9 cellular contexts compared by ENCODE assay signal in the genomic region with DNA sequence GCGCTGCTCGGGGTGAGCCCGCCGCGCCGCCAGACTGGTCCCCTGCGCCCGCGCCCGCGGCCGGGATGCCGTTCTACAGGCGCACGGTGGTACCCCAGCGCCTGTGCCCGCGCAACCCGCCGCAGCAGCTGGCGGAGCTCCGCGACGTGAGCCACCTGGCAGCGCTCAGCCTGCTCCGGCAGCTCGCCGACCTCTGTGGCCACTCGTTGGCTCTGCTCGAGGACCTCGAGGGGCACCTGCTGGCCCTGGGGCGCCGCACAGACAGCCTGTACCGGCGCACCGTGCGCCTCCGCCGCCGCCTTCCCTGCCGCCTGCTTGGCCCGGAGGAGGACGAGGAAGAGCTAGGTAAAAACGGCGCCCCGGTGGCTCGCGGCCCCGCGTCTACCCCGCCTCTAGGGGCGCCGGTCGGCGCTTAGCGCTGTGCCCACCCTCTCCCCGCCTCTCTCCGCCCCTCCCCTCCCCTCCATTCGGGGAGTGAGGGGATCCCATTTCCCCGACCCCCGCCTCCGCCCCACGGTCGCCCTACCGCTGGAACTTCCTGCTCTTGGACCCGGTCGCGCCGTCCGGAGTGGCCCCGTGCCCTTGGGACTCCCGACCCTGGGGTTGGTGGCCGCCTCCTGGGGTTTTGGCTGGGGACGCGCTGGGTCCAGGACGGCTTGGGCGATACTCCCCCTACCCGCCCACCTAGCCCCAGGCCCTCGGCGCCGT. TPM values are rescaled to one million over a fixed set of nuclear protein-coding genes. Genes with fewer than 3 reads are reported as not detected.
DNase-seq lines count a peak whose midpoint lies in the region; ATAC-seq and TF ChIP-seq lines count a peak whose summit lies in the region.
"Had no signal": no experiment of that assay in that cellular context is flagged by ENCODE, and none has a peak within 500 bp of the region (broad histone marks: within the 10 kb centered on the region; RNA-seq: fewer than 3 reads in every experiment).

No MANE protein-coding gene starts in this region.

- no peaks in the 10 kb centered on the region for H3K9me3 ChIP-seq in body of pancreas

- no peaks in the 10 kb centered on the region for H3K27me3 ChIP-seq in body of pancreas

- CTCF ChIA-PET in RWPE1 (lab: Yijun Ruan, JAX): interaction anchor here (0.6 to 1.2 kb wide), 2 partner anchors 15 to 44 kb away, joined by 3 read pairs; no protein-coding TSS in a partner anchor

- WGBS in body of pancreas, 2 donors: 3% methylated on average over 30 of the region's 81 CpGs; no CpG with 5 or more reads in 1 of the 2 donors

- intact Hi-C loops in body of pancreas (cut with DNase I): no loop called here

- TF ChIP-seq POLR2A in body of pancreas (IDR thresholded peaks at IDR 0.05): no peak

- H3K36me3 ChIP-seq in body of pancreas (replicated peaks in 1 of 2; ENCODE audit: insufficient read depth in 1 of 2, low read depth in 2 of 2): no peaks in the 10 kb centered on the region

- H3K27ac ChIP-seq in body of pancreas: no peak overlapping the region
- no peak overlapping the region for H3K27ac ChIP-seq in RWPE1
- H3K27ac ChIP-seq: KMS-11 had no signal

- no peaks in the 10 kb centered on the region for H3K4me1 ChIP-seq in body of pancreas

- DNase-seq in ELR (ENCODE audit: low read depth): peak; percentile 13
- DNase-seq in RPMI8226: peak; percentile 23
- DNase-seq in body of pancreas: peak in 3 of 4 donors; percentile 5 to 34 (median 13)
- DNase-seq in kidney tubule cell (ENCODE audit: low spot score): peak; percentile 30
- peak; percentile 11 for DNase-seq in stimulated activated CD8-positive, alpha-beta memory T cell treated with anti-CD3 and anti-CD28 coated beads, Interleukin-4, amount 100 ng/mL, for 24 hours (ENCODE audit: low read depth)
- DNase-seq in RWPE1 (ENCODE audit: low spot score): no peak
- DNase-seq in GM19238 (ENCODE audit: insufficient read length, low spot score): no peak

- ATAC-seq in body of pancreas (no peak), GM18517 (IDR thresholded peaks at IDR 0.05; ENCODE audit: unreplicated experiment) (no peak)

- no peak overlapping the region for H3K4me3 ChIP-seq in body of pancreas

- POLR2A ChIA-PET in RWPE1 (lab: Yijun Ruan, JAX; ENCODE audit: low non-redundant PET): no interaction called here

- peak in 1 of 7 experiments; percentile 23 for TF ChIP-seq CTCF in body of pancreas (IDR thresholded peaks at IDR 0.05)
- TF ChIP-seq CTCF in RWPE1 (conservative IDR thresholded peaks at IDR 0.05; ENCODE audit: low read depth): no peak

RNA-seq across cellular contexts. Expression of gene NHSL2, which starts 0.5 kb away (rescaled TPM):
- total RNA-seq in body of pancreas: 1 to 10 TPM; 1.6 to 2.9 TPM

Comparison
In these comparisons a context has a peak if more than half of its experiments do, and no peak if none do; other contexts are left out.
1. DNase-seq: peak in ELR (single experiment), RPMI8226 (single experiment), body of pancreas (3 of 4), kidney tubule cell (single experiment) and stimulated activated CD8-positive, alpha-beta memory T cell treated with anti-CD3 and anti-CD28 coated beads, Interleukin-4, amount 100 ng/mL, for 24 hours (single experiment); none in RWPE1 (single experiment) and GM19238 (single experiment).